Comparison of ENCODE assay signal across 8 cellular contexts in the genomic region with DNA sequence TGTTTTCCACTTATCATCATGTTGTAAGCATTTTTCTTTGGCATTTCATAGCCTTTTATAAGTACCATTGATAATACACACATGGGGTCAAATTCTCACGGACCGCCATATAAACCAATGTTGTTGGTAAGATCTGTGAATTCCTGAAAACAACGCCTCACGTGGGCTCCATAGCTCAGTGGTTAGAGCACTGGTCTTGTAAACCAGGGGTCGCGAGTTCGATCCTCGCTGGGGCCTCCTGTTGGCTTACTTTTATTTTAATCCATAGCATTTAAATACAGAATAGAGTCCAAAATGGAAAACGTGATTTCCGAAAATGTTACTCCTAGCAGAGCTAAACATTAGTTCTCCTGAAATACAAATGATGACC.
A peak's percentile ranks its signal among the peaks of the same experiment; 100 is the strongest.
DNase-seq lines count a peak whose midpoint lies in the region; ATAC-seq, FAIRE-seq and TF ChIP-seq lines count a peak whose summit lies in the region.

No MANE protein-coding gene starts in this region.

- intact Hi-C loops in Panc1 (cut with micrococcal nuclease; ENCODE audit: unreplicated experiment): loop anchor here (1.0 to 5.0 kb wide), 2 partner anchors 169 to 247 kb away; partner anchors contain the start of genes AIDA and BROX

- H3K4me3 Mint-ChIP-seq in neural crest cell: peak overlapping the region; percentile 83

- H3K27me3 ChIP-seq in Panc1 (ENCODE audit: control insufficient read depth, insufficient read depth, low read length) (no peaks in the 10 kb centered on the region), subcutaneous abdominal adipose tissue (ENCODE audit: control insufficient read depth in 5 of 5, insufficient read depth in 4 of 5, low read length in 5 of 5) (no peaks in the 10 kb centered on the region)

- POLR2A ChIA-PET in A549 (lab: Yijun Ruan, JAX) (interaction anchor here (0.7 to 2.4 kb wide), 5 partner anchors 125 to 1230 kb away, joined by 3 to 25 read pairs (median 5); partner anchors contain the start of genes AIDA, BROX and TAF1A), Panc1 (lab: Charles Lee) (interaction anchor here (0.6 to 0.7 kb wide), 3 partner anchors 639 to 860 kb away, joined by 3 to 5 read pairs (median 3); partner anchors contain the start of gene DUSP10)

- peak overlapping the region; percentile 87 to 91 for H3K27ac ChIP-seq in A549
- H3K27ac ChIP-seq in Panc1 (ENCODE audit: low read length): peak overlapping the region; percentile 72
- H3K27ac ChIP-seq in subcutaneous abdominal adipose tissue (ENCODE audit: low read depth, low read length): peak overlapping the region; percentile 88

- peak overlapping the region in 4 of 5 donors; percentile 49 to 82 (median 71) for H3K9ac ChIP-seq in subcutaneous abdominal adipose tissue (ENCODE audit: low read length in 5 of 5)

- ATAC-seq in A549: peak; percentile 27 to 36
- peak; percentile 31 for ATAC-seq in GM18907 (IDR thresholded peaks at IDR 0.05; ENCODE audit: unreplicated experiment)
- peak; percentile 24 for ATAC-seq in HG03457 (IDR thresholded peaks at IDR 0.05; ENCODE audit: unreplicated experiment)
- ATAC-seq in Panc1: peak; percentile 70

- H3K4me2 ChIP-seq in A549: peak overlapping the region; percentile 73

- H3K9me3 Mint-ChIP-seq in neural crest cell: no peaks in the 10 kb centered on the region

- in situ Hi-C loops in Panc1 (cut with HindIII; ENCODE audit: low pct_unique_long_range_greater_than_20kb, low sequenced_read_pairs): no loop called here

- TF ChIP-seq POLR2A in A549 (IDR thresholded peaks at IDR 0.05; ENCODE audit: low read length): no peak

- H3K36me3 Mint-ChIP-seq in neural crest cell (ENCODE audit: low read depth): no peaks in the 10 kb centered on the region

- no peak overlapping the region for H3K27ac Mint-ChIP-seq in neural crest cell (ENCODE audit: unreplicated experiment)

- peak; percentile 64 to 80 for DNase-seq in A549 (ENCODE audit: low read depth in 1 of 2, low spot score in 1 of 2)
- peak; percentile 61 for DNase-seq in Panc1 (ENCODE audit: low read depth, low spot score)
- DNase-seq in activated T-helper 1 cell treated with Interleukin-2 at 50 U/mL for 16 hours (ENCODE audit: low read depth): peak; percentile 25
- DNase-seq in fibroblast of pulmonary artery (ENCODE audit: low read depth): peak; percentile 74
- DNase-seq in neural crest cell (ENCODE audit: low read depth, low spot score): peak; percentile 46

- TF ChIP-seq EP300 in A549 (IDR thresholded peaks at IDR 0.05): no peak

- peaks cover 28% of the 10 kb centered on the region for H3K27me3 Mint-ChIP-seq in neural crest cell (ENCODE audit: low read depth)

- H3K4me3 ChIP-seq in A549 (peak overlapping the region; percentile 44), Panc1 (ENCODE audit: low read depth in 2 of 2, low read length in 2 of 2) (peak overlapping the region; percentile 63 to 80), fibroblast of pulmonary artery (replicated peaks; ENCODE audit: low read depth, low read length) (peak overlapping the region; percentile 52), subcutaneous abdominal adipose tissue (ENCODE audit: low read depth in 1 of 5, low read length in 5 of 5) (peak overlapping the region; percentile 62 to 80 (median 74))

- H3K36me3 ChIP-seq in Panc1 (ENCODE audit: control insufficient read depth, insufficient read depth, low read length) (no peaks in the 10 kb centered on the region), subcutaneous abdominal adipose tissue (ENCODE audit: control insufficient read depth in 5 of 5, insufficient read depth in 5 of 5, low read length in 5 of 5) (no peaks in the 10 kb centered on the region)

- TF ChIP-seq CTCF in A549 (IDR thresholded peaks at IDR 0.05) (no peak), Panc1 (IDR thresholded peaks at IDR 0.05) (no peak), fibroblast of pulmonary artery (IDR thresholded peaks at IDR 0.05; ENCODE audit: low read length, missing control alignments) (no peak), neural crest cell (conservative IDR thresholded peaks at IDR 0.05) (no peak)

- no peak for TF ChIP-seq RAD21 in A549 (conservative IDR thresholded peaks at IDR 0.05 in 1 of 2, IDR thresholded peaks at IDR 0.05 in 1 of 2)

- H3K4me1 Mint-ChIP-seq in neural crest cell: peaks cover 10% of the 10 kb centered on the region

- FAIRE-seq in A549 (lab: Jason Lieb, UNC): no peak

- CTCF ChIA-PET in A549 (lab: Yijun Ruan, JAX): interaction anchor here (0.6 to 5.2 kb wide), 50 partner anchors 10 to 1186 kb away, joined by 3 to 99 read pairs (median 4); partner anchors contain the start of genes AIDA, BROX and MIA3
- CTCF ChIA-PET in Panc1 (lab: Charles Lee): interaction anchor here (0.8 to 1.9 kb wide), 2 partner anchors 9 to 169 kb away, joined by 3 to 34 read pairs; no protein-coding TSS in a partner anchor

- WGBS in A549 (ENCODE audit: missing lambda C conversion rate): 1% methylated on average over 10 of the region's 10 CpGs

- peaks cover 8% of the 10 kb centered on the region for H3K4me1 ChIP-seq in A549
- H3K4me1 ChIP-seq in Panc1 (ENCODE audit: control insufficient read depth, insufficient read depth, low read length): peaks cover 8% of the 10 kb centered on the region
- peaks cover 4 to 11% (median 10%) of the 10 kb centered on the region in 5 donors for H3K4me1 ChIP-seq in subcutaneous abdominal adipose tissue (ENCODE audit: control insufficient read depth in 5 of 5, insufficient read depth in 5 of 5, low read length in 5 of 5)

- no peaks in the 10 kb centered on the region for H3K9me3 ChIP-seq in A549
- no peaks in the 10 kb centered on the region for H3K9me3 ChIP-seq in Panc1 (ENCODE audit: control insufficient read depth, insufficient read depth, low read depth, low read length)
- no peaks in the 10 kb centered on the region for H3K9me3 ChIP-seq in subcutaneous abdominal adipose tissue (ENCODE audit: control insufficient read depth in 5 of 5, low read length in 5 of 5)

- BruUV-seq in Panc1 (replicated peaks; lab: Mats Ljungman, UMichigan): no TSS peak

TF ChIP-seq in A549, 52 proteins besides CTCF, POLR2A, EP300 and RAD21:
- no peak for TF ChIP-seq FOSL2 (IDR thresholded peaks at IDR 0.05)
- no peak for TF ChIP-seq FOSL2 (CRISPR knock-in tag; IDR thresholded peaks at IDR 0.05)
- peak; percentile 62; the same call in 1 of the 2 replicates for TF ChIP-seq MYC (IDR thresholded peaks at IDR 0.05; ENCODE audit: borderline replicate concordance, low read length)
- TF ChIP-seq JUN (IDR thresholded peaks at IDR 0.05): no peak
- TF ChIP-seq SREBF2 (IDR thresholded peaks at IDR 0.05): peak; percentile 75
- no peak for TF ChIP-seq HEYL (CRISPR knock-in tag; IDR thresholded peaks at IDR 0.05)
- TF ChIP-seq RFX5 (IDR thresholded peaks at IDR 0.05): no peak
- no peak for TF ChIP-seq RARB (CRISPR knock-in tag; IDR thresholded peaks at IDR 0.05)
- TF ChIP-seq PHF8 (IDR thresholded peaks at IDR 0.05; ENCODE audit: borderline replicate concordance, low read depth): no peak
- peak; percentile 86 for TF ChIP-seq USF2 (IDR thresholded peaks at IDR 0.05)

Comparison
In these comparisons a context has a peak if more than half of its experiments do, and no peak if none do; other contexts are left out.
1. Peak in every context shown above with its lines: DNase-seq, ATAC-seq, H3K4me3 ChIP-seq and H3K27ac ChIP-seq.